In genomic region chr10:87923233-87923632, GRCh38 we compare ENCODE assay signal across 26 cellular contexts. TPM values are rescaled to one million over a fixed set of nuclear protein-coding genes. Genes with fewer than 3 reads are reported as not detected.
DNase-seq lines count a peak whose midpoint lies in the region; ATAC-seq, FAIRE-seq and TF ChIP-seq lines count a peak whose summit lies in the region.
"Had no signal": no experiment of that assay in that cellular context is flagged by ENCODE, and none has a peak within 500 bp of the region (broad histone marks: within the 10 kb centered on the region; RNA-seq: fewer than 3 reads in every experiment).

No MANE protein-coding gene starts in this region.

- peaks cover 10 to 37% of the 10 kb centered on the region in 2 donors for H3K4me1 ChIP-seq in naive thymus-derived CD4-positive, alpha-beta T cell (ENCODE audit: control insufficient read depth in 2 of 2, insufficient read depth in 2 of 2, low read length in 2 of 2)

- no peaks in the 10 kb centered on the region for H3K27me3 Mint-ChIP-seq in natural killer cell (ENCODE audit: low read depth in 2 of 2)
- H3K27me3 Mint-ChIP-seq in natural killer cell treated with Interleukin-12 subunit alpha and Interleukin-12 subunit beta and Interleukin-15 and Interleukin-18, amount 100 ng/mL, for 72 hours = no peaks in the 10 kb centered on the region
- no peaks in the 10 kb centered on the region for H3K27me3 Mint-ChIP-seq in naive thymus-derived CD4-positive, alpha-beta T cell

- no peak for ATAC-seq in natural killer cell
- no peak for ATAC-seq in natural killer cell treated with Interleukin-12 subunit alpha and Interleukin-12 subunit beta and Interleukin-15 and Interleukin-18, amount 100 ng/mL, for 72 hours
- ATAC-seq in naive thymus-derived CD4-positive, alpha-beta T cell = no peak
- ATAC-seq in activated CD4-positive, CD25-positive, alpha-beta regulatory T cell treated with anti-CD3 and anti-CD28 coated beads, Interleukin-2, amount 50 U/mL, for 24 hours = no peak
- ATAC-seq: gastroesophageal sphincter, lower lobe of right lung had no signal

- intact Hi-C loops in natural killer cell (cut with micrococcal nuclease) = no loop called here
- intact Hi-C loops in naive thymus-derived CD4-positive, alpha-beta T cell (cut with micrococcal nuclease) = no loop called here

- CTCF ChIA-PET in naive thymus-derived CD4-positive, alpha-beta T cell (lab: Charles Lee) = no interaction called here

- H3K4me3 ChIP-seq in naive thymus-derived CD4-positive, alpha-beta T cell (ENCODE audit: low read length) = no peak overlapping the region
- H3K4me3 ChIP-seq: gastroesophageal sphincter, hepatocyte, lower lobe of right lung, ovary, SJSA1 had no signal

- no peak overlapping the region for H3K4me3 Mint-ChIP-seq in natural killer cell
- no peak overlapping the region for H3K4me3 Mint-ChIP-seq in natural killer cell treated with Interleukin-12 subunit alpha and Interleukin-12 subunit beta and Interleukin-15 and Interleukin-18, amount 100 ng/mL, for 72 hours
- H3K4me3 Mint-ChIP-seq in naive thymus-derived CD4-positive, alpha-beta T cell = peak overlapping the region in 7 of 10 donors; percentile 23 to 65 (median 45)

- no peak for DNase-seq in natural killer cell
- DNase-seq in natural killer cell treated with Interleukin-12 subunit alpha and Interleukin-12 subunit beta and Interleukin-15 and Interleukin-18, amount 100 ng/mL, for 72 hours (ENCODE audit: low spot score) = no peak
- peak; percentile 4 for DNase-seq in NCI-H69 (lab: John Stamatoyannopoulos, UW)
- no peak for DNase-seq in naive thymus-derived CD4-positive, alpha-beta T cell
- no peak for DNase-seq in GM12892 (ENCODE audit: insufficient read length)
- DNase-seq in OCI-M1 (lab: John Stamatoyannopoulos, UW) = no peak
- DNase-seq: activated CD4-positive, alpha-beta T cell treated with anti-CD3 and anti-CD28 coated beads for 48 hours; activated gamma-delta T cell treated with Interleukin-2 at 50 U/mL for 16 hours; activated T-cell treated with anti-CD3 and anti-CD28 coated beads, Interleukin-2, amount 50 U/mL, for 1 hour; amygdala; brain microvascular endothelial cell; Caco-2; DMS79; GF-D8; kidney glomerular epithelial cell; lower lobe of right lung; NCI-H2171; ovary; retina; stimulated activated naive CD4-positive, alpha-beta T cell; T-helper 9 cell had no signal

- H3K9me3 ChIP-seq in naive thymus-derived CD4-positive, alpha-beta T cell (ENCODE audit: control insufficient read depth in 2 of 3, low read length in 3 of 3) = no peaks in the 10 kb centered on the region
- H3K9me3 ChIP-seq: Caco-2, gastroesophageal sphincter, lower lobe of right lung, ovary, SJSA1 had no signal

- peaks cover 0 to 3% (median 0%) of the 10 kb centered on the region in 3 experiments for H3K36me3 ChIP-seq in naive thymus-derived CD4-positive, alpha-beta T cell (ENCODE audit: control insufficient read depth in 2 of 3, insufficient read depth in 3 of 3, low read length in 3 of 3)
- H3K36me3 ChIP-seq: brain microvascular endothelial cell, gastroesophageal sphincter, lower lobe of right lung, ovary had no signal

- H3K27ac Mint-ChIP-seq in natural killer cell = peak overlapping the region; percentile 17 to 27
- no peak overlapping the region for H3K27ac Mint-ChIP-seq in natural killer cell treated with Interleukin-12 subunit alpha and Interleukin-12 subunit beta and Interleukin-15 and Interleukin-18, amount 100 ng/mL, for 72 hours
- H3K27ac Mint-ChIP-seq in naive thymus-derived CD4-positive, alpha-beta T cell = peak overlapping the region in 7 of 9 donors; percentile 16 to 74 (median 37)

- TF ChIP-seq CTCF in natural killer cell (IDR thresholded peaks at IDR 0.05) = no peak

- no peaks in the 10 kb centered on the region for H3K27me3 ChIP-seq in naive thymus-derived CD4-positive, alpha-beta T cell (ENCODE audit: control insufficient read depth in 2 of 2, insufficient read depth in 2 of 2, low read length in 2 of 2)
- H3K27me3 ChIP-seq: brain microvascular endothelial cell, gastroesophageal sphincter, hepatocyte, ovary, SJSA1 had no signal

- POLR2A ChIA-PET in naive thymus-derived CD4-positive, alpha-beta T cell (lab: Charles Lee) = interaction anchor here (0.6 kb wide), 1 partner anchor 28 kb away, joined by 3 read pairs; no protein-coding TSS in a partner anchor

- no peak for FAIRE-seq in GM12892 (lab: Jason Lieb, UNC)

- H3K36me3 Mint-ChIP-seq in natural killer cell = peaks cover 11% of the 10 kb centered on the region
- peaks cover 10% of the 10 kb centered on the region for H3K36me3 Mint-ChIP-seq in natural killer cell treated with Interleukin-12 subunit alpha and Interleukin-12 subunit beta and Interleukin-15 and Interleukin-18, amount 100 ng/mL, for 72 hours
- peaks cover 30 to 66% (median 54%) of the 10 kb centered on the region in 5 donors for H3K36me3 Mint-ChIP-seq in naive thymus-derived CD4-positive, alpha-beta T cell

- H3K9me3 Mint-ChIP-seq in natural killer cell = no peaks in the 10 kb centered on the region
- H3K9me3 Mint-ChIP-seq in natural killer cell treated with Interleukin-12 subunit alpha and Interleukin-12 subunit beta and Interleukin-15 and Interleukin-18, amount 100 ng/mL, for 72 hours = no peaks in the 10 kb centered on the region
- peaks cover 0 to 15% (median 0%) of the 10 kb centered on the region in 11 donors for H3K9me3 Mint-ChIP-seq in naive thymus-derived CD4-positive, alpha-beta T cell

- H3K27ac ChIP-seq in naive thymus-derived CD4-positive, alpha-beta T cell (ENCODE audit: low read depth, low read length) = no peak overlapping the region
- H3K27ac ChIP-seq: brain microvascular endothelial cell, gastroesophageal sphincter, hepatocyte, lower lobe of right lung, ovary, RWPE1, SJSA1 had no signal

- no peak for TF ChIP-seq POLR2A in GM12892 (IDR thresholded peaks at IDR 0.05; ENCODE audit: low read depth, low read length)

- peaks cover 83 to 84% of the 10 kb centered on the region in 2 donors for H3K4me1 Mint-ChIP-seq in natural killer cell
- peaks cover 48 to 66% of the 10 kb centered on the region in 2 donors for H3K4me1 Mint-ChIP-seq in natural killer cell treated with Interleukin-12 subunit alpha and Interleukin-12 subunit beta and Interleukin-15 and Interleukin-18, amount 100 ng/mL, for 72 hours (ENCODE audit: low read depth in 2 of 2)
- peaks cover 57 to 96% (median 93%) of the 10 kb centered on the region in 7 donors for H3K4me1 Mint-ChIP-seq in naive thymus-derived CD4-positive, alpha-beta T cell

RNA-seq across cellular contexts. Expression of gene PTEN, which starts 59.8 kb away (rescaled TPM):
- total RNA-seq in natural killer cell = 100 to 1,000 TPM; 107 to 142 (median 121) TPM
- 10 to 100 TPM; 49.8 to 75.3 TPM for total RNA-seq in natural killer cell treated with Interleukin-12 subunit alpha and Interleukin-12 subunit beta and Interleukin-15 and Interleukin-18, amount 100 ng/mL, for 72 hours
- 100 to 1,000 TPM in 1 of 5 experiments, 10 to 100 TPM in 4; 85.9 to 109 (median 93.5) TPM for total RNA-seq in naive thymus-derived CD4-positive, alpha-beta T cell
- 10 to 100 TPM; 24.0 to 32.7 TPM for polyA plus RNA-seq in naive thymus-derived CD4-positive, alpha-beta T cell
- 101 TPM for polyA plus RNA-seq in GM12892 (2012; ENCODE audit: missing spikeins)

RNA-seq across cellular contexts. Expression of gene KLLN, which starts 59.9 kb away (rescaled TPM):
- under 1 TPM; 0.68 to 0.73 (median 0.70) TPM for total RNA-seq in natural killer cell
- total RNA-seq in natural killer cell treated with Interleukin-12 subunit alpha and Interleukin-12 subunit beta and Interleukin-15 and Interleukin-18, amount 100 ng/mL, for 72 hours = under 1 TPM; 0.17 to 0.52 TPM
- 1 to 10 TPM in 2 of 5 experiments, under 1 TPM in 3; 0.32 to 1.6 (median 0.85) TPM for total RNA-seq in naive thymus-derived CD4-positive, alpha-beta T cell
- polyA plus RNA-seq in naive thymus-derived CD4-positive, alpha-beta T cell = under 1 TPM in 1 of 2 donors, not detected in 1; 0.25 TPM
- 2.0 TPM for polyA plus RNA-seq in GM12892 (2012; ENCODE audit: missing spikeins)

Comparison
In these comparisons a context has a peak if more than half of its experiments do, and no peak if none do; other contexts are left out.
1. H3K27ac Mint-ChIP-seq: peak in natural killer cell (2 of 2) and naive thymus-derived CD4-positive, alpha-beta T cell (7 of 9); none in natural killer cell treated with Interleukin-12 subunit alpha and Interleukin-12 subunit beta and Interleukin-15 and Interleukin-18, amount 100 ng/mL, for 72 hours (0 of 2).
2. H3K4me3 Mint-ChIP-seq: peak in naive thymus-derived CD4-positive, alpha-beta T cell (7 of 10); none in natural killer cell (single experiment) and natural killer cell treated with Interleukin-12 subunit alpha and Interleukin-12 subunit beta and Interleukin-15 and Interleukin-18, amount 100 ng/mL, for 72 hours (single experiment).